In the genomic region with DNA sequence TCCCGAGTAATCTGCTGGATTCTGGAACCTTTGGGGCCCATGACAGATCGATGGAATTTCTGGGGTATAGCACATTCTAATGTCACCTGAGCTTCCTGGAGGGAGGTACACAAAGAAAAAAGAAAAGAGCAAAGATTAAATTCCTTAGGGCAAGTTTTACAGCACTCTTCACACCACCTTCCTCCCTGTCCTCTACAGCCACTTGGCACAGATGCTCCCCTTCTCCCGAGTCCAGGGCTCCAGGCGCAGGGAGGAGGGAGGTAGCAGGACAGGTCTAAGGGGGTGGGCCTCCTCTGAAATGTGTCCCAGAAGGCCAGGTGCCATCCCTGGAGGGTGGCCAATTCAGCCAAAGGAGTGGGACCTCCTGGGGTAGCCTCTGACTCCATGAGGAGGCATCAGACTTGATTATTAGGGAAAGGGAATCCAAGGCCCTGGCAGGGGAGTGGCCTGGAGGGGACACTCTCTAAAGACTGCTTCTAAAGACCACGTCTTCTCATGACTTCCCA, we compare ENCODE assay signal across 23 cellular contexts.
"Had no signal": no experiment of that assay in that cellular context is flagged by ENCODE, and none has a peak within 500 bp of the region (broad histone marks: within the 10 kb centered on the region; RNA-seq: fewer than 3 reads in every experiment).

No MANE protein-coding gene starts in this region.

- H3K4me2 ChIP-seq: smooth muscle cell had no signal

- H3K27me3 ChIP-seq: pancreas, stomach, thyroid gland had no signal

- H3K9me3 Mint-ChIP-seq: effector memory CD8-positive, alpha-beta T cell; immature natural killer cell; memory B cell; naive thymus-derived CD4-positive, alpha-beta T cell; nephron had no signal

- H3K4me3 Mint-ChIP-seq: effector memory CD8-positive, alpha-beta T cell; immature natural killer cell; memory B cell; naive thymus-derived CD4-positive, alpha-beta T cell; nephron had no signal

- H3K4me1 ChIP-seq: pancreas, stomach, thyroid gland had no signal

- H3K27ac Mint-ChIP-seq: effector memory CD8-positive, alpha-beta T cell; memory B cell; nephron had no signal

- DNase-seq: cortex of kidney; effector memory CD8-positive, alpha-beta T cell; hypothalamus; immature natural killer cell; islet precursor cell; midbrain; naive thymus-derived CD4-positive, alpha-beta T cell; occipital lobe; retina; stimulated activated CD4-positive, alpha-beta T cell treated with anti-CD3 and anti-CD28 coated beads, Interleukin-12 subunit alpha, Interleukin-12 subunit beta, amount 100 ng/mL, for 4 hours; stimulated activated CD4-positive, alpha-beta T cell treated with anti-CD3 and anti-CD28 coated beads, Interleukin-1b, Interleukin-23, amount 100 ng/mL, for 48 hours; stimulated activated CD4-positive, alpha-beta T cell treated with anti-CD3 and anti-CD28 coated beads, Interleukin-4, amount 100 ng/mL, for 1 hour; stimulated activated CD8-positive, alpha-beta memory T cell treated with anti-CD3 and anti-CD28 coated beads, Interleukin-4, amount 100 ng/mL, for 48 hours; stimulated activated naive CD4-positive, alpha-beta T cell treated with Interleukin-2 at 50 U/mL for 16 hours; stomach; thyroid gland had no signal

- H3K4me1 Mint-ChIP-seq: memory B cell; naive thymus-derived CD4-positive, alpha-beta T cell; nephron had no signal

- H3K4me3 ChIP-seq: lung, pancreas, smooth muscle cell, stomach, thyroid gland had no signal

- FAIRE-seq: frontal cortex, pancreas had no signal

- ATAC-seq: effector memory CD8-positive, alpha-beta T cell; naive thymus-derived CD4-positive, alpha-beta T cell; pancreas; sciatic nerve had no signal

- H3K9me3 ChIP-seq: pancreas, stomach, thyroid gland had no signal

- H3K27me3 Mint-ChIP-seq: effector memory CD8-positive, alpha-beta T cell; memory B cell; naive thymus-derived CD4-positive, alpha-beta T cell had no signal

- H3K27ac ChIP-seq: pancreas, stomach, thyroid gland had no signal
